1 cellular context compared by ENCODE assay signal in the genomic region with DNA sequence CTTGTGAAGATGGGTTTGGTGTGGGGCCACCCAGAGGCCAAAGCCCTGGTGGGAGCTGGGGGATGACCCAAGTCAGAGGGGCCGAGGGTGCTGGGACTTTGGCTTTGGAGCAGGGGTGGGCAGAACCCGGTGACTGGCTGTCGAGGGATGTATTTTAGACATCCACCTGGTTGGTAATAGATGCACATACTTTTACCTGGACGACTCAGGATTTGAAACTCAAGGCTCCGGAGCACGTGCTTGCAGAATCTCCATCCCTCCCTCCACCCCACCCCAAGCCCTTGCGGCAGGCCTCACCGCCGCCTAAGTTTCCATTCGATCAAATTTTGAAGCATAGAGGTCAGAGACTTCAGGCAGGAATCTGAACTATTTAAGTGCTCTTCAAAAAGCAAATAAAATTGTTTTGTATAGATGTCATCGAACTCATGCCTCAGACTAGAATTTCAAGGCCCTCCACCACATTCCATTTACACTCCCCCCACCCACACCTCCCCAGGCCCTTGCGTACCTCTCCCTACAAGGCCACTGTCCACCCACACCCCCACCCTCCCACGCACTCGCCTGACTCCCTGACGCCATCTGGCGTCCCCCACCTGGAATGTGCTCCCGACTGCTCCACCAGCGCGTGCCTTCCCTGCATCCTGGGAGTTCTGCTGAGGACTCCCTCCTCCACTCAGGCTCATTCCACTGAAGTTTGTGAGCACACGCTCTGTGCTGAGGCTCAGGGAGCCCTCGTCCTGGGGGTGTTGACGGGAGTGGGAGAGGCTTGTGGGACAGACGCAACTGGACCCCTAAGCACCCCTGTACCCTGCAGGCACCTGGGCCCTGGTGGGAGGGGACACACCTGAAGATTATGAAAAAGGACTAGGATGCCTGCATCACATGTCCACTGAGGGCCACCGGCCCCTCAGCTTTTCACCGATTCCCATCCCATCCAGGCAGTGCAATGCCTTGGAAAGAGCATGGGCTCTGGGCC.
A peak's percentile ranks its signal among the peaks of the same experiment; 100 is the strongest.
TF ChIP-seq lines count a peak whose summit lies in the region.

No MANE protein-coding gene starts in this region.

TF ChIP-seq in HepG2, 621 proteins besides CTCF, POLR2A, EP300 and RAD21 (continued from another document and continues in another):
- TF ChIP-seq, protein P1, sequence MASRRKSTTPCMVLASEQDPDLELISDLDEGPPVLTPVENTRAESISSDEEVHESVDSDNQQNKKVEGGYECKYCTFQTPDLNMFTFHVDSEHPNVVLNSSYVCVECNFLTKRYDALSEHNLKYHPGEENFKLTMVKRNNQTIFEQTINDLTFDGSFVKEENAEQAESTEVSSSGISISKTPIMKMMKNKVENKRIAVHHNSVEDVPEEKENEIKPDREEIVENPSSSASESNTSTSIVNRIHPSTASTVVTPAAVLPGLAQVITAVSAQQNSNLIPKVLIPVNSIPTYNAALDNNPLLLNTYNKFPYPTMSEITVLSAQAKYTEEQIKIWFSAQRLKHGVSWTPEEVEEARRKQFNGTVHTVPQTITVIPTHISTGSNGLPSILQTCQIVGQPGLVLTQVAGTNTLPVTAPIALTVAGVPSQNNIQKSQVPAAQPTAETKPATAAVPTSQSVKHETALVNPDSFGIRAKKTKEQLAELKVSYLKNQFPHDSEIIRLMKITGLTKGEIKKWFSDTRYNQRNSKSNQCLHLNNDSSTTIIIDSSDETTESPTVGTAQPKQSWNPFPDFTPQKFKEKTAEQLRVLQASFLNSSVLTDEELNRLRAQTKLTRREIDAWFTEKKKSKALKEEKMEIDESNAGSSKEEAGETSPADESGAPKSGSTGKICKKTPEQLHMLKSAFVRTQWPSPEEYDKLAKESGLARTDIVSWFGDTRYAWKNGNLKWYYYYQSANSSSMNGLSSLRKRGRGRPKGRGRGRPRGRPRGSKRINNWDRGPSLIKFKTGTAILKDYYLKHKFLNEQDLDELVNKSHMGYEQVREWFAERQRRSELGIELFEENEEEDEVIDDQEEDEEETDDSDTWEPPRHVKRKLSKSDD (CRISPR knock-in tag; IDR thresholded peaks at IDR 0.05; ENCODE audit: low read depth), result 0 out of 2 replicates have a peak, but pooled peaks have one; percentile 42
- no peak for TF ChIP-seq ZSCAN22 (CRISPR knock-in tag; IDR thresholded peaks at IDR 0.05)
- TF ChIP-seq MTF1 (CRISPR knock-in tag; IDR thresholded peaks at IDR 0.05), result no peak
- no peak for TF ChIP-seq ZFP36L2 (CRISPR knock-in tag; IDR thresholded peaks at IDR 0.05)
- TF ChIP-seq CCAR2 (optimal IDR thresholded peaks at IDR 0.05; ENCODE audit: low read depth, low read length), result no peak
- TF ChIP-seq, protein P2, sequence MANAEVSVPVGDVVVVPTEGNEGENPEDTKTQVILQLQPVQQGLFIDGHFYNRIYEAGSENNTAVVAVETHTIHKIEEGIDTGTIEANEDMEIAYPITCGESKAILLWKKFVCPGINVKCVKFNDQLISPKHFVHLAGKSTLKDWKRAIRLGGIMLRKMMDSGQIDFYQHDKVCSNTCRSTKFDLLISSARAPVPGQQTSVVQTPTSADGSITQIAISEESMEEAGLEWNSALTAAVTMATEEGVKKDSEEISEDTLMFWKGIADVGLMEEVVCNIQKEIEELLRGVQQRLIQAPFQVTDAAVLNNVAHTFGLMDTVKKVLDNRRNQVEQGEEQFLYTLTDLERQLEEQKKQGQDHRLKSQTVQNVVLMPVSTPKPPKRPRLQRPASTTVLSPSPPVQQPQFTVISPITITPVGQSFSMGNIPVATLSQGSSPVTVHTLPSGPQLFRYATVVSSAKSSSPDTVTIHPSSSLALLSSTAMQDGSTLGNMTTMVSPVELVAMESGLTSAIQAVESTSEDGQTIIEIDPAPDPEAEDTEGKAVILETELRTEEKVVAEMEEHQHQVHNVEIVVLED (CRISPR knock-in tag; IDR thresholded peaks at IDR 0.05; ENCODE audit: borderline replicate concordance), result no peak
- TF ChIP-seq, protein P3, sequence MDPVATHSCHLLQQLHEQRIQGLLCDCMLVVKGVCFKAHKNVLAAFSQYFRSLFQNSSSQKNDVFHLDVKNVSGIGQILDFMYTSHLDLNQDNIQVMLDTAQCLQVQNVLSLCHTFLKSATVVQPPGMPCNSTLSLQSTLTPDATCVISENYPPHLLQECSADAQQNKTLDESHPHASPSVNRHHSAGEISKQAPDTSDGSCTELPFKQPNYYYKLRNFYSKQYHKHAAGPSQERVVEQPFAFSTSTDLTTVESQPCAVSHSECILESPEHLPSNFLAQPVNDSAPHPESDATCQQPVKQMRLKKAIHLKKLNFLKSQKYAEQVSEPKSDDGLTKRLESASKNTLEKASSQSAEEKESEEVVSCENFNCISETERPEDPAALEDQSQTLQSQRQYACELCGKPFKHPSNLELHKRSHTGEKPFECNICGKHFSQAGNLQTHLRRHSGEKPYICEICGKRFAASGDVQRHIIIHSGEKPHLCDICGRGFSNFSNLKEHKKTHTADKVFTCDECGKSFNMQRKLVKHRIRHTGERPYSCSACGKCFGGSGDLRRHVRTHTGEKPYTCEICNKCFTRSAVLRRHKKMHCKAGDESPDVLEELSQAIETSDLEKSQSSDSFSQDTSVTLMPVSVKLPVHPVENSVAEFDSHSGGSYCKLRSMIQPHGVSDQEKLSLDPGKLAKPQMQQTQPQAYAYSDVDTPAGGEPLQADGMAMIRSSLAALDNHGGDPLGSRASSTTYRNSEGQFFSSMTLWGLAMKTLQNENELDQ (CRISPR knock-in tag; IDR thresholded peaks at IDR 0.05; ENCODE audit: borderline replicate concordance), result no peak
- TF ChIP-seq SYNCRIP (IDR thresholded peaks at IDR 0.05; ENCODE audit: insufficient read depth, low read depth, low read length), result no peak
- TF ChIP-seq ZNF224 (CRISPR knock-in tag; IDR thresholded peaks at IDR 0.05), result no peak
- no peak for TF ChIP-seq ZNF143 (CRISPR knock-in tag; IDR thresholded peaks at IDR 0.05)
- TF ChIP-seq RCOR2 (CRISPR knock-in tag; IDR thresholded peaks at IDR 0.05), result no peak
- TF ChIP-seq, protein P4, sequence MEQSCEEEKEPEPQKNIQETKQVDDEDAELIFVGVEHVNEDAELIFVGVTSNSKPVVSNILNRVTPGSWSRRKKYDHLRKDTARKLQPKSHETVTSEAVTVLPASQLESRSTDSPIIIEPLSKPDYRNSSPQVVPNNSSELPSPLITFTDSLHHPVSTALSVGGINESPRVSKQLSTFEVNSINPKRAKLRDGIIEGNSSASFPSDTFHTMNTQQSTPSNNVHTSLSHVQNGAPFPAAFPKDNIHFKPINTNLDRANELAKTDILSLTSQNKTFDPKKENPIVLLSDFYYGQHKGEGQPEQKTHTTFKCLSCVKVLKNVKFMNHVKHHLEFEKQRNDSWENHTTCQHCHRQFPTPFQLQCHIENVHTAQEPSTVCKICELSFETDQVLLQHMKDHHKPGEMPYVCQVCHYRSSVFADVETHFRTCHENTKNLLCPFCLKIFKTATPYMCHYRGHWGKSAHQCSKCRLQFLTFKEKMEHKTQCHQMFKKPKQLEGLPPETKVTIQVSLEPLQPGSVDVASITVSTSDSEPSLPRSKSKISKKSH (CRISPR knock-in tag; IDR thresholded peaks at IDR 0.05; ENCODE audit: borderline replicate concordance), result no peak
- no peak for TF ChIP-seq TOPORS (CRISPR knock-in tag; IDR thresholded peaks at IDR 0.05)
- no peak for TF ChIP-seq HNRNPH1 (optimal IDR thresholded peaks at IDR 0.05; ENCODE audit: low read depth, low read length)
- no peak for TF ChIP-seq KDM6A (CRISPR knock-in tag; IDR thresholded peaks at IDR 0.05; ENCODE audit: low read depth)
- TF ChIP-seq, protein P5, sequence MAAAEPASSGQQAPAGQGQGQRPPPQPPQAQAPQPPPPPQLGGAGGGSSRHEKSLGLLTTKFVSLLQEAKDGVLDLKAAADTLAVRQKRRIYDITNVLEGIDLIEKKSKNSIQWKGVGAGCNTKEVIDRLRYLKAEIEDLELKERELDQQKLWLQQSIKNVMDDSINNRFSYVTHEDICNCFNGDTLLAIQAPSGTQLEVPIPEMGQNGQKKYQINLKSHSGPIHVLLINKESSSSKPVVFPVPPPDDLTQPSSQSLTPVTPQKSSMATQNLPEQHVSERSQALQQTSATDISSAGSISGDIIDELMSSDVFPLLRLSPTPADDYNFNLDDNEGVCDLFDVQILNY (CRISPR knock-in tag; conservative IDR thresholded peaks at IDR 0.05), result no peak
- TF ChIP-seq, protein P6, sequence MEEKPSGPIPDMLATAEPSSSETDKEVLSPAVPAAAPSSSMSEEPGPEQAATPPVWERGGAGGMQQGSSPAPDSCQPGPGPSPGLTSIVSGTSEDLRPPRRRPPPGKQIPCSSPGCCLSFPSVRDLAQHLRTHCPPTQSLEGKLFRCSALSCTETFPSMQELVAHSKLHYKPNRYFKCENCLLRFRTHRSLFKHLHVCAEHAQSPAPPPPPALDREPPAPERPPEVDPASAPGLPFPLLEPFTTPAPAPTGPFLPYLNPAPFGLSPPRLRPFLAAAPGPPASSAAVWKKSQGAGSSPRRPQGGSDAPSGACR (CRISPR knock-in tag; IDR thresholded peaks at IDR 0.05), result no peak
- TF ChIP-seq RELA (CRISPR knock-in tag; IDR thresholded peaks at IDR 0.05), result no peak
- no peak for TF ChIP-seq DMAP1 (CRISPR knock-in tag; IDR thresholded peaks at IDR 0.05)
- TF ChIP-seq PAWR (CRISPR knock-in tag; IDR thresholded peaks at IDR 0.05; ENCODE audit: borderline replicate concordance), result no peak
- TF ChIP-seq CENPT (CRISPR knock-in tag; IDR thresholded peaks at IDR 0.05; ENCODE audit: low read depth), result no peak
- TF ChIP-seq, protein P7, sequence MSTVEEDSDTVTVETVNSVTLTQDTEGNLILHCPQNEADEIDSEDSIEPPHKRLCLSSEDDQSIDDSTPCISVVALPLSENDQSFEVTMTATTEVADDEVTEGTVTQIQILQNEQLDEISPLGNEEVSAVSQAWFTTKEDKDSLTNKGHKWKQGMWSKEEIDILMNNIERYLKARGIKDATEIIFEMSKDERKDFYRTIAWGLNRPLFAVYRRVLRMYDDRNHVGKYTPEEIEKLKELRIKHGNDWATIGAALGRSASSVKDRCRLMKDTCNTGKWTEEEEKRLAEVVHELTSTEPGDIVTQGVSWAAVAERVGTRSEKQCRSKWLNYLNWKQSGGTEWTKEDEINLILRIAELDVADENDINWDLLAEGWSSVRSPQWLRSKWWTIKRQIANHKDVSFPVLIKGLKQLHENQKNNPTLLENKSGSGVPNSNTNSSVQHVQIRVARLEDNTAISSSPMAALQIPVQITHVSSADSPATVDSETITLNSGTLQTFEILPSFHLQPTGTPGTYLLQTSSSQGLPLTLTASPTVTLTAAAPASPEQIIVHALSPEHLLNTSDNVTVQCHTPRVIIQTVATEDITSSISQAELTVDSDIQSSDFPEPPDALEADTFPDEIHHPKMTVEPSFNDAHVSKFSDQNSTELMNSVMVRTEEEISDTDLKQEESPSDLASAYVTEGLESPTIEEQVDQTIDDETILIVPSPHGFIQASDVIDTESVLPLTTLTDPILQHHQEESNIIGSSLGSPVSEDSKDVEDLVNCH (CRISPR knock-in tag; IDR thresholded peaks at IDR 0.05), result no peak
- no peak for TF ChIP-seq HNRNPLL (IDR thresholded peaks at IDR 0.05; ENCODE audit: low read depth, low read length, poor library complexity, severe bottlenecking)
- peak; percentile 72 for TF ChIP-seq SALL1 (CRISPR knock-in tag; IDR thresholded peaks at IDR 0.05)
- TF ChIP-seq MATR3 (CRISPR knock-in tag; IDR thresholded peaks at IDR 0.05), result no peak
- no peak for TF ChIP-seq ZNF7 (CRISPR knock-in tag; IDR thresholded peaks at IDR 0.05)
- TF ChIP-seq POGZ (CRISPR knock-in tag; IDR thresholded peaks at IDR 0.05), result 0 out of 2 replicates have a peak, but pooled peaks have one; percentile 12
- TF ChIP-seq, protein P8, sequence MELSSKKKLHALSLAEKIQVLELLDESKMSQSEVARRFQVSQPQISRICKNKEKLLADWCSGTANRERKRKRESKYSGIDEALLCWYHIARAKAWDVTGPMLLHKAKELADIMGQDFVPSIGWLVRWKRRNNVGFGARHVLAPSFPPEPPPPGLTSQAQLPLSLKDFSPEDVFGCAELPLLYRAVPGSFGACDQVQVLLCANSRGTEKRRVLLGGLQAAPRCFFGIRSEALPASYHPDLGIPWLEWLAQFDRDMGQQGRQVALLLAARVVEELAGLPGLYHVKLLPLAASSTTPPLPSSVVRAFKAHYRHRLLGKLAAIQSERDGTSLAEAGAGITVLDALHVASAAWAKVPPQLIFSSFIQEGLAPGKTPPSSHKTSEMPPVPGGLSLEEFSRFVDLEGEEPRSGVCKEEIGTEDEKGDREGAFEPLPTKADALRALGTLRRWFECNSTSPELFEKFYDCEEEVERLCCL (CRISPR knock-in tag; IDR thresholded peaks at IDR 0.05; ENCODE audit: borderline replicate concordance), result no peak
- TF ChIP-seq TOE1 (CRISPR knock-in tag; IDR thresholded peaks at IDR 0.05), result no peak
- TF ChIP-seq, protein P9, sequence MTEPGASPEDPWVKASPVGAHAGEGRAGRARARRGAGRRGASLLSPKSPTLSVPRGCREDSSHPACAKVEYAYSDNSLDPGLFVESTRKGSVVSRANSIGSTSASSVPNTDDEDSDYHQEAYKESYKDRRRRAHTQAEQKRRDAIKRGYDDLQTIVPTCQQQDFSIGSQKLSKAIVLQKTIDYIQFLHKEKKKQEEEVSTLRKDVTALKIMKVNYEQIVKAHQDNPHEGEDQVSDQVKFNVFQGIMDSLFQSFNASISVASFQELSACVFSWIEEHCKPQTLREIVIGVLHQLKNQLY (CRISPR knock-in tag; IDR thresholded peaks at IDR 0.05), result no peak
- no peak for TF ChIP-seq ZNF598 (CRISPR knock-in tag; IDR thresholded peaks at IDR 0.05; ENCODE audit: borderline replicate concordance)
- TF ChIP-seq SSRP1 (CRISPR knock-in tag; IDR thresholded peaks at IDR 0.05), result 0 out of 2 replicates have a peak, but pooled peaks have one; percentile 26
- TF ChIP-seq ZNF878 (CRISPR knock-in tag; IDR thresholded peaks at IDR 0.05), result no peak
- TF ChIP-seq ZNF891 (CRISPR knock-in tag; IDR thresholded peaks at IDR 0.05), result no peak
- no peak for TF ChIP-seq PHF20 (CRISPR knock-in tag; IDR thresholded peaks at IDR 0.05)
- no peak for TF ChIP-seq ZNF766 (CRISPR knock-in tag; IDR thresholded peaks at IDR 0.05; ENCODE audit: borderline replicate concordance)
- no peak for TF ChIP-seq ELF1 (CRISPR knock-in tag; IDR thresholded peaks at IDR 0.05)
- no peak for TF ChIP-seq PLRG1 (conservative IDR thresholded peaks at IDR 0.05)
- TF ChIP-seq PHB2 (IDR thresholded peaks at IDR 0.05; ENCODE audit: partially characterized antibody), result no peak
- no peak for TF ChIP-seq ZNF432 (CRISPR knock-in tag; IDR thresholded peaks at IDR 0.05; ENCODE audit: borderline replicate concordance)
- no peak for TF ChIP-seq NR1H2 (CRISPR knock-in tag; IDR thresholded peaks at IDR 0.05; ENCODE audit: borderline replicate concordance, low read depth)
- TF ChIP-seq ZMYM3 (CRISPR knock-in tag; IDR thresholded peaks at IDR 0.05), result no peak
- TF ChIP-seq, protein P10, sequence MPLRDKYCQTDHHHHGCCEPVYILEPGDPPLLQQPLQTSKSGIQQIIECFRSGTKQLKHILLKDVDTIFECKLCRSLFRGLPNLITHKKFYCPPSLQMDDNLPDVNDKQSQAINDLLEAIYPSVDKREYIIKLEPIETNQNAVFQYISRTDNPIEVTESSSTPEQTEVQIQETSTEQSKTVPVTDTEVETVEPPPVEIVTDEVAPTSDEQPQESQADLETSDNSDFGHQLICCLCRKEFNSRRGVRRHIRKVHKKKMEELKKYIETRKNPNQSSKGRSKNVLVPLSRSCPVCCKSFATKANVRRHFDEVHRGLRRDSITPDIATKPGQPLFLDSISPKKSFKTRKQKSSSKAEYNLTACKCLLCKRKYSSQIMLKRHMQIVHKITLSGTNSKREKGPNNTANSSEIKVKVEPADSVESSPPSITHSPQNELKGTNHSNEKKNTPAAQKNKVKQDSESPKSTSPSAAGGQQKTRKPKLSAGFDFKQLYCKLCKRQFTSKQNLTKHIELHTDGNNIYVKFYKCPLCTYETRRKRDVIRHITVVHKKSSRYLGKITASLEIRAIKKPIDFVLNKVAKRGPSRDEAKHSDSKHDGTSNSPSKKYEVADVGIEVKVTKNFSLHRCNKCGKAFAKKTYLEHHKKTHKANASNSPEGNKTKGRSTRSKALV (CRISPR knock-in tag; IDR thresholded peaks at IDR 0.05), result 0 out of 2 replicates have a peak, but pooled peaks have one; percentile 40
